ENCODE assay signal across 8 cellular contexts in genomic region chr19:13212759-13213330, GRCh38.
DNase-seq lines count a peak whose midpoint lies in the region; ATAC-seq and TF ChIP-seq lines count a peak whose summit lies in the region.

No MANE protein-coding gene starts in this region.

- H3K4me1 Mint-ChIP-seq in T-helper 17 cell, result peaks cover 30% of the 10 kb centered on the region

- POLR2A ChIA-PET in IMR-90 (lab: Charles Lee; ENCODE audit: unreplicated experiment), result no interaction called here

- H3K9ac ChIP-seq in IMR-90 (ENCODE audit: low read depth, low read length) (no peak overlapping the region), adipocyte (ENCODE audit: low read length) (no peak overlapping the region)

- peaks cover 2% of the 10 kb centered on the region; the same call in 1 of the 2 replicates for H3K4me1 ChIP-seq in IMR-90 (ENCODE audit: control insufficient read depth, insufficient read depth, low read length)
- H3K4me1 ChIP-seq in adipocyte (ENCODE audit: control insufficient read depth, insufficient read depth, low read length), result peaks cover 2% of the 10 kb centered on the region

- TF ChIP-seq CTCF in IMR-90 (conservative IDR thresholded peaks at IDR 0.05; ENCODE audit: low read depth, low read length), result peak; percentile 39

- CTCF ChIA-PET in IMR-90 (lab: Yijun Ruan, JAX), result no interaction called here

- H3K27me3 ChIP-seq in IMR-90 (ENCODE audit: control insufficient read depth, insufficient read depth, low read length) (no peaks in the 10 kb centered on the region), adipocyte (replicated peaks; ENCODE audit: control insufficient read depth, insufficient read depth, low read length) (no peaks in the 10 kb centered on the region)

- H3K36me3 ChIP-seq in IMR-90 (ENCODE audit: control insufficient read depth, insufficient read depth, low read length) (peaks cover 2% of the 10 kb centered on the region; the same call in 1 of the 2 replicates), adipocyte (ENCODE audit: control insufficient read depth, insufficient read depth, low read length, severe bottlenecking) (no peaks in the 10 kb centered on the region)

- no peak overlapping the region for H2BK120ac ChIP-seq in IMR-90 (ENCODE audit: low read depth, low read length)

- no peak overlapping the region for H3K18ac ChIP-seq in IMR-90 (ENCODE audit: low read depth, low read length)

- H3K14ac ChIP-seq in IMR-90 (replicated peaks; ENCODE audit: low read depth, low read length), result no peak overlapping the region

- no peaks in the 10 kb centered on the region for H3K27me3 Mint-ChIP-seq in T-helper 17 cell

- no peak overlapping the region for H2AK5ac ChIP-seq in IMR-90 (ENCODE audit: low read depth, low read length)

- no peak overlapping the region for H2AFZ ChIP-seq in IMR-90 (replicated peaks; ENCODE audit: low read length, poor library complexity)

- peak; percentile 11 for DNase-seq in COR-L47 (lab: John Stamatoyannopoulos, UW)
- peak; percentile 43 for DNase-seq in IMR-90
- DNase-seq in T-helper 17 cell, result peak; percentile 52 to 64 (median 53)
- peak; percentile 56 for DNase-seq in adipocyte (ENCODE audit: low read depth)
- DNase-seq in inferior parietal cortex (ENCODE audit: extremely low spot score), result peak; percentile 30
- DNase-seq in stimulated activated CD4-positive, alpha-beta T cell treated with anti-CD3 and anti-CD28 coated beads, Interleukin-4, amount 100 ng/mL, for 4 hours, result peak; percentile 72 to 76

- in situ Hi-C loops in IMR-90 (cut with MboI; ENCODE audit: low sequenced_read_pairs), result no loop called here

- no peak for TF ChIP-seq POLR2A in IMR-90 (IDR thresholded peaks at IDR 0.05; ENCODE audit: low read depth, low read length)

- H3K27ac Mint-ChIP-seq in T-helper 17 cell, result peak overlapping the region; percentile 77

- no peak overlapping the region for H2AK9ac ChIP-seq in IMR-90 (replicated peaks; ENCODE audit: low read depth, low read length, poor library complexity)

- H3K79me1 ChIP-seq in IMR-90 (ENCODE audit: low read depth in 1 of 2, low read length in 2 of 2), result no peaks in the 10 kb centered on the region

- no peak overlapping the region for H2BK5ac ChIP-seq in IMR-90 (ENCODE audit: low read depth, low read length, poor library complexity, severe bottlenecking)

- H4K5ac ChIP-seq in IMR-90 (ENCODE audit: low read depth, low read length), result no peak overlapping the region

- no TSS peak for BruUV-seq in IMR-90 (replicated peaks; lab: Mats Ljungman, UMichigan)

- no peak overlapping the region for H3K27ac ChIP-seq in IMR-90 (ENCODE audit: insufficient read depth, low read length)

- WGBS in IMR-90 (ENCODE audit: extremely low coverage in 2 of 2, insufficient read length in 1 of 2), 2 experiments, result 19% methylated on average over 3 of the region's 7 CpGs; no CpG with 5 or more reads in 1 of the 2 experiments

- intact Hi-C loops in IMR-90 (cut with micrococcal nuclease), result no loop called here

- no peaks in the 10 kb centered on the region for H4K20me1 ChIP-seq in IMR-90 (ENCODE audit: insufficient read depth, low read length)

- H3K56ac ChIP-seq in IMR-90 (ENCODE audit: extremely low read depth, insufficient read depth, low read length), result no peak overlapping the region

- no peak overlapping the region for H2BK20ac ChIP-seq in IMR-90 (ENCODE audit: low read depth, low read length)

- H3K23ac ChIP-seq in IMR-90 (ENCODE audit: low read depth, low read length), result no peak overlapping the region

- dilution Hi-C loops in IMR-90 (cut with HindIII; ENCODE audit: low sequenced_read_pairs, unreplicated experiment), result no loop called here

- no peaks in the 10 kb centered on the region for H3K9me1 ChIP-seq in IMR-90 (ENCODE audit: insufficient read depth, low read length)

- H3K36me3 Mint-ChIP-seq in T-helper 17 cell (ENCODE audit: low read depth), result peaks cover 5% of the 10 kb centered on the region

- H4K91ac ChIP-seq in IMR-90 (ENCODE audit: insufficient read depth, low read depth, low read length), result no peak overlapping the region

- H3K4ac ChIP-seq in IMR-90 (ENCODE audit: low read depth, low read length), result no peak overlapping the region

- H3K4me3 ChIP-seq in IMR-90 (ENCODE audit: insufficient read depth, low read depth, low read length) (no peak overlapping the region), adipocyte (ENCODE audit: low read length) (no peak overlapping the region)

- no peak overlapping the region for H4K8ac ChIP-seq in IMR-90 (ENCODE audit: low read depth in 2 of 2, low read length in 2 of 2)

- peak overlapping the region; percentile 47 for H3K4me3 Mint-ChIP-seq in T-helper 17 cell

- TF ChIP-seq RAD21 in IMR-90 (IDR thresholded peaks at IDR 0.05; ENCODE audit: low read length), result peak; percentile 24; the same call in 1 of the 2 replicates

- H3K9me3 ChIP-seq in IMR-90 (ENCODE audit: control insufficient read depth, insufficient read depth, low read length) (no peaks in the 10 kb centered on the region), T-helper 17 cell (ENCODE audit: control insufficient read depth, low read length, poor library complexity, severe bottlenecking) (no peaks in the 10 kb centered on the region), adipocyte (ENCODE audit: control insufficient read depth, low read length) (no peaks in the 10 kb centered on the region)

- ATAC-seq in IMR-90 (ENCODE audit: low read depth), result no peak
- peak; percentile 45 for ATAC-seq in T-helper 17 cell
- ATAC-seq in HG03196 (IDR thresholded peaks at IDR 0.05; ENCODE audit: unreplicated experiment), result no peak
- no peak for ATAC-seq in HG03139 (IDR thresholded peaks at IDR 0.05; ENCODE audit: unreplicated experiment)

- H2BK15ac ChIP-seq in IMR-90 (ENCODE audit: low read depth, low read length), result no peak overlapping the region

- H3K4me2 ChIP-seq in IMR-90 (ENCODE audit: low read depth, low read length), result no peak overlapping the region

TF ChIP-seq in IMR-90, 13 proteins besides CTCF, POLR2A, EP300 and RAD21:
- no peak for TF ChIP-seq NFE2L2 (IDR thresholded peaks at IDR 0.05; ENCODE audit: low read depth, low read length)
- peak; percentile 79 for TF ChIP-seq CEBPB (IDR thresholded peaks at IDR 0.05; ENCODE audit: low read depth, low read length)
- no peak for TF ChIP-seq CHD1 (IDR thresholded peaks at IDR 0.05; ENCODE audit: low read depth, low read length)
- TF ChIP-seq SMC3 (IDR thresholded peaks at IDR 0.05; ENCODE audit: low read depth, low read length), result peak; percentile 51

Comparison
In these comparisons a context has a peak if more than half of its experiments do, and no peak if none do; other contexts are left out.
1. DNase-seq: peak in every context shown above with its lines; median percentile 74 in stimulated activated CD4-positive, alpha-beta T cell treated with anti-CD3 and anti-CD28 coated beads, Interleukin-4, amount 100 ng/mL, for 4 hours; 56 in adipocyte; 53 in T-helper 17 cell; 43 in IMR-90; 30 in inferior parietal cortex; 11 in COR-L47.